ENCODE assay signal across 8 cellular contexts in genomic region chr3:15099364-15100098, GRCh38. TPM values are rescaled to one million over a fixed set of nuclear protein-coding genes. Genes with fewer than 3 reads are reported as not detected.
DNase-seq lines count a peak whose midpoint lies in the region; ATAC-seq, FAIRE-seq and TF ChIP-seq lines count a peak whose summit lies in the region.

No MANE protein-coding gene starts in this region.

- peak overlapping the region; percentile 99 for H3K4me2 ChIP-seq in neural progenitor cell

- H3K27ac ChIP-seq in epithelial cell of prostate (peak overlapping the region; percentile 54), neural progenitor cell (no peak overlapping the region)

- no peaks in the 10 kb centered on the region for H3K27me3 Mint-ChIP-seq in T-helper 2 cell treated with Interferon-gamma antibody and Interleukin-4, amounts not matched to agents 5 μg/mL and 100 μg/mL, for 36 hours (ENCODE audit: low read depth)
- H3K27me3 Mint-ChIP-seq in neural progenitor cell (ENCODE audit: insufficient read depth, low read depth), result peaks cover 7% of the 10 kb centered on the region

- peak overlapping the region; percentile 83 for H3K9ac ChIP-seq in neural progenitor cell

- ATAC-seq in HG02870 (IDR thresholded peaks at IDR 0.05; ENCODE audit: unreplicated experiment), result peak; percentile 13

- peaks cover 6% of the 10 kb centered on the region for H3K4me1 ChIP-seq in neural progenitor cell

- no peaks in the 10 kb centered on the region for H3K27me3 ChIP-seq in neural progenitor cell

- peak overlapping the region; percentile 94 for H3K27ac Mint-ChIP-seq in T-helper 2 cell treated with Interferon-gamma antibody and Interleukin-4, amounts not matched to agents 5 μg/mL and 100 μg/mL, for 36 hours
- peak overlapping the region; percentile 93 for H3K27ac Mint-ChIP-seq in neural progenitor cell

- H3K9me3 Mint-ChIP-seq in T-helper 2 cell treated with Interferon-gamma antibody and Interleukin-4, amounts not matched to agents 5 μg/mL and 100 μg/mL, for 36 hours, result no peaks in the 10 kb centered on the region
- H3K9me3 Mint-ChIP-seq in neural progenitor cell, result no peaks in the 10 kb centered on the region

- H3K36me3 ChIP-seq in neural progenitor cell, result no peaks in the 10 kb centered on the region

- H3F3A ChIP-seq in neural progenitor cell (ENCODE audit: low read depth), result peaks cover 6% of the 10 kb centered on the region

- H4K20me1 ChIP-seq in neural progenitor cell (ENCODE audit: low read depth), result peaks cover 4% of the 10 kb centered on the region

- no peaks in the 10 kb centered on the region for H3K9me3 ChIP-seq in neural progenitor cell (ENCODE audit: low read depth)

- H3K4me1 Mint-ChIP-seq in T-helper 2 cell treated with Interferon-gamma antibody and Interleukin-4, amounts not matched to agents 5 μg/mL and 100 μg/mL, for 36 hours (ENCODE audit: low read depth), result peaks cover 20% of the 10 kb centered on the region
- H3K4me1 Mint-ChIP-seq in neural progenitor cell, result peaks cover 11% of the 10 kb centered on the region

- DNase-seq in GM18507 (ENCODE audit: extremely low spot score, insufficient read length, low read depth) (no peak), epithelial cell of prostate (ENCODE audit: low read depth, low spot score) (no peak), neural progenitor cell (ENCODE audit: low spot score) (peak; percentile 16), NCI-H82 (lab: John Stamatoyannopoulos, UW) (no peak), NCI-H2081 (lab: John Stamatoyannopoulos, UW) (no peak), NCI-H446 treated with DMSO at 0.1 percent for 48 hours (lab: John Stamatoyannopoulos, UW) (no peak)
- peak; percentile 23 for DNase-seq in T-helper 2 cell treated with Interferon-gamma antibody and Interleukin-4, amounts not matched to agents 5 μg/mL and 100 μg/mL, for 36 hours (ENCODE audit: low spot score)

- H3K4me3 ChIP-seq in neural progenitor cell, result peak overlapping the region; percentile 93

- peak overlapping the region; percentile 75 for H2AFZ ChIP-seq in neural progenitor cell (replicated peaks)

- FAIRE-seq in GM18507 (lab: Jason Lieb, UNC), result peak; percentile 36

- H3K36me3 Mint-ChIP-seq in T-helper 2 cell treated with Interferon-gamma antibody and Interleukin-4, amounts not matched to agents 5 μg/mL and 100 μg/mL, for 36 hours (ENCODE audit: low read depth), result peaks cover 20% of the 10 kb centered on the region
- H3K36me3 Mint-ChIP-seq in neural progenitor cell, result peaks cover 4% of the 10 kb centered on the region

- TF ChIP-seq CTCF in neural progenitor cell (IDR thresholded peaks at IDR 0.05), result no peak

- peaks cover 26% of the 10 kb centered on the region for H3K79me2 ChIP-seq in neural progenitor cell (ENCODE audit: low read depth)

- peak overlapping the region; percentile 87 for H3K4me3 Mint-ChIP-seq in T-helper 2 cell treated with Interferon-gamma antibody and Interleukin-4, amounts not matched to agents 5 μg/mL and 100 μg/mL, for 36 hours
- H3K4me3 Mint-ChIP-seq in neural progenitor cell, result peak overlapping the region; percentile 95

RNA-seq across cellular contexts. Expression of gene RBSN, which starts 0.6 kb away (rescaled TPM):
- total RNA-seq in neural progenitor cell (ENCODE audit: low replicate concordance), result 29.8 and 35.4 TPM in 2 replicates

RNA-seq across cellular contexts. Expression of gene MRPS25, which starts 34.4 kb away (rescaled TPM):
- 24.3 and 28.9 TPM in 2 replicates for total RNA-seq in neural progenitor cell (ENCODE audit: low replicate concordance)

Comparison
In these comparisons a context has a peak if more than half of its experiments do, and no peak if none do; other contexts are left out.
1. DNase-seq: peak in T-helper 2 cell treated with Interferon-gamma antibody and Interleukin-4, amounts not matched to agents 5 μg/mL and 100 μg/mL, for 36 hours (single experiment) and neural progenitor cell (single experiment); none in GM18507 (single experiment), epithelial cell of prostate (single experiment), NCI-H82 (single experiment), NCI-H2081 (0 of 2) and NCI-H446 treated with DMSO at 0.1 percent for 48 hours (single experiment).